8 cellular contexts compared by ENCODE assay signal in the genomic region with DNA sequence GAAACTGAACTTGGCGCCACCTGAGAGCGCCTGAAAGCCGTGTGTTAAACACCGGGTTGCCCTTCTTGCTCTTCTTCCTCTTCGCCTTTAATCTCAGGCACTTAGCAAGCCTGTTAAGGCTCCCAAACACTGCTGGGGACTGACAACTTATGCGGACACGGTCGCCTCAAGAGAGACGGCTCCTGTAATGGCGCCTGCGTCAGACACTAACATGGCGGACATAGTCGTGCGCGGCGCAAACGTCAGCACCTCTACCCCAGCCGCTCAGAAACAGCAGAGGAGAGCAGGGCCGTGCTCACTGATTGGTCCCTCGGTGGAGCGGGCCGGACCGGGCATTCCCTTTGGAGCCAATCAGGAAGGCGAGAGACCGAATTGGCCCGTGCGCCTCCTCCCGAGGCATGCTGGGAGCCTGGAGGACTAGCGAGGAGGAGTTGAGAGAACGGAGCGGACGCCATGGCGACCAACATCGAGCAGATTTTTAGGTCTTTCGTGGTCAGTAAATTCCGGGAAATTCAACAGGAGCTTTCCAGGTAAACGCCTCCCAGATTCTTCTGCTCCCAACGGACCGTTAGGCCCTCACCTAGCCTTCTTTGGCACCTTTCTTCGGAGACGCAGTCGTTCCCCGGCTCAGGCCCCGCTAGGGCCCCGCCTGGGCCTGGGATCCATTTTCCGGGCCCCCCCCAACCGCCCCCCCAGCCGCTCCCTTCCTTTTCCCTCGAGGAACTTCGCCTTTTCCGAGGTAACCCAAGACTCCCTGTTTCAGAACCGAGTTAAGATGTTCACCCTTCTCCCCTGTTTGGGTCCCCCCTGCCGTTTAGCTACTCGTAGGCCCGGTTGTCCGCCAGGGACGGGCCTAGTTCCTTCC. TPM values are rescaled to one million over a fixed set of nuclear protein-coding genes. Genes with fewer than 3 reads are reported as not detected.
DNase-seq lines count a peak whose midpoint lies in the region; ATAC-seq and TF ChIP-seq lines count a peak whose summit lies in the region.

A gene with protein sequence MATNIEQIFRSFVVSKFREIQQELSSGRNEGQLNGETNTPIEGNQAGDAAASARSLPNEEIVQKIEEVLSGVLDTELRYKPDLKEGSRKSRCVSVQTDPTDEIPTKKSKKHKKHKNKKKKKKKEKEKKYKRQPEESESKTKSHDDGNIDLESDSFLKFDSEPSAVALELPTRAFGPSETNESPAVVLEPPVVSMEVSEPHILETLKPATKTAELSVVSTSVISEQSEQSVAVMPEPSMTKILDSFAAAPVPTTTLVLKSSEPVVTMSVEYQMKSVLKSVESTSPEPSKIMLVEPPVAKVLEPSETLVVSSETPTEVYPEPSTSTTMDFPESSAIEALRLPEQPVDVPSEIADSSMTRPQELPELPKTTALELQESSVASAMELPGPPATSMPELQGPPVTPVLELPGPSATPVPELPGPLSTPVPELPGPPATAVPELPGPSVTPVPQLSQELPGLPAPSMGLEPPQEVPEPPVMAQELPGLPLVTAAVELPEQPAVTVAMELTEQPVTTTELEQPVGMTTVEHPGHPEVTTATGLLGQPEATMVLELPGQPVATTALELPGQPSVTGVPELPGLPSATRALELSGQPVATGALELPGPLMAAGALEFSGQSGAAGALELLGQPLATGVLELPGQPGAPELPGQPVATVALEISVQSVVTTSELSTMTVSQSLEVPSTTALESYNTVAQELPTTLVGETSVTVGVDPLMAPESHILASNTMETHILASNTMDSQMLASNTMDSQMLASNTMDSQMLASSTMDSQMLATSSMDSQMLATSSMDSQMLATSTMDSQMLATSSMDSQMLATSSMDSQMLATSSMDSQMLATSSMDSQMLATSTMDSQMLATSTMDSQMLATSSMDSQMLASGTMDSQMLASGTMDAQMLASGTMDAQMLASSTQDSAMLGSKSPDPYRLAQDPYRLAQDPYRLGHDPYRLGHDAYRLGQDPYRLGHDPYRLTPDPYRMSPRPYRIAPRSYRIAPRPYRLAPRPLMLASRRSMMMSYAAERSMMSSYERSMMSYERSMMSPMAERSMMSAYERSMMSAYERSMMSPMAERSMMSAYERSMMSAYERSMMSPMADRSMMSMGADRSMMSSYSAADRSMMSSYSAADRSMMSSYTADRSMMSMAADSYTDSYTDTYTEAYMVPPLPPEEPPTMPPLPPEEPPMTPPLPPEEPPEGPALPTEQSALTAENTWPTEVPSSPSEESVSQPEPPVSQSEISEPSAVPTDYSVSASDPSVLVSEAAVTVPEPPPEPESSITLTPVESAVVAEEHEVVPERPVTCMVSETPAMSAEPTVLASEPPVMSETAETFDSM (N-terminal part only) (plus strand): TSS at position 399 of the 865 bp plus-strand sequence. CDS start 55 bp downstream, at position 454.

- ATAC-seq in HG02610 (IDR thresholded peaks at IDR 0.05; ENCODE audit: unreplicated experiment) = peak; percentile 95
- peak; percentile 95 to 96 for ATAC-seq in activated naive CD4-positive, alpha-beta T cell treated with anti-CD3 and anti-CD28 coated beads, Interleukin-2, amount 50 U/mL, for 72 hours

- H3K9me3 Mint-ChIP-seq in activated naive CD4-positive, alpha-beta T cell treated with anti-CD3 and anti-CD28 coated beads, Interleukin-2, amount 50 U/mL, for 72 hours = no peaks in the 10 kb centered on the region

- peaks cover 40% of the 10 kb centered on the region for H3K4me1 ChIP-seq in suprapubic skin

- DNase-seq in NCI-H1092 treated with DMSO at 0.1 percent for 48 hours (lab: John Stamatoyannopoulos, UW) (peak; percentile 97), SKM-1 (lab: John Stamatoyannopoulos, UW; ENCODE audit: unreplicated experiment) (peak; percentile 99), globus pallidus (ENCODE audit: low spot score) (peak; percentile 100), nucleus accumbens (lab: John Stamatoyannopoulos, UW) (peak; percentile 83 to 100 (median 99)), suprapubic skin (ENCODE audit: low spot score in 2 of 2) (peak; percentile 100)
- DNase-seq in activated naive CD4-positive, alpha-beta T cell treated with anti-CD3 and anti-CD28 coated beads, Interleukin-2, amount 50 U/mL, for 72 hours (ENCODE audit: low spot score in 2 of 2) = peak; percentile 94 to 98

- peak in 1 of 2 donors; percentile 95 for TF ChIP-seq POLR2A in suprapubic skin (IDR thresholded peaks at IDR 0.05)

- under 1% methylated on average over 50 of the region's 57 CpGs for WGBS in suprapubic skin

- H3K9me3 ChIP-seq in suprapubic skin = no peaks in the 10 kb centered on the region

- no peaks in the 10 kb centered on the region for H3K27me3 ChIP-seq in suprapubic skin

- H3K36me3 Mint-ChIP-seq in activated naive CD4-positive, alpha-beta T cell treated with anti-CD3 and anti-CD28 coated beads, Interleukin-2, amount 50 U/mL, for 72 hours = peaks cover 42 to 67% of the 10 kb centered on the region in 2 donors

- peak within 1 kb of the TSS; percentile 100 for H3K27ac ChIP-seq in suprapubic skin

- no peak for TF ChIP-seq EP300 in suprapubic skin (IDR thresholded peaks at IDR 0.05)

- TF ChIP-seq CTCF in suprapubic skin (IDR thresholded peaks at IDR 0.05) = no peak

- H3K27ac Mint-ChIP-seq in activated naive CD4-positive, alpha-beta T cell treated with anti-CD3 and anti-CD28 coated beads, Interleukin-2, amount 50 U/mL, for 72 hours = peak within 1 kb of the TSS; percentile 99 to 100

- peaks cover 25% of the 10 kb centered on the region for H3K36me3 ChIP-seq in suprapubic skin

- peak within 1 kb of the TSS; percentile 85 for H3K4me3 ChIP-seq in GM08714 (ENCODE audit: low read length)
- peak within 1 kb of the TSS; percentile 78 for H3K4me3 ChIP-seq in suprapubic skin

RNA-seq across cellular contexts. Expression of the gene that starts here (rescaled TPM):
- total RNA-seq in activated naive CD4-positive, alpha-beta T cell treated with anti-CD3 and anti-CD28 coated beads, Interleukin-2, amount 50 U/mL, for 72 hours = 100 to 1,000 TPM; 271 to 344 TPM
- 100 to 1,000 TPM; 217 to 417 (median 313) TPM for total RNA-seq in suprapubic skin

Comparison
In these comparisons a context has a peak if more than half of its experiments do, and no peak if none do; other contexts are left out.
1. Peak in every context shown above with its lines: DNase-seq, ATAC-seq, H3K4me3 ChIP-seq and H3K27ac ChIP-seq.